15 cellular contexts compared by ENCODE assay signal in the genomic region with DNA sequence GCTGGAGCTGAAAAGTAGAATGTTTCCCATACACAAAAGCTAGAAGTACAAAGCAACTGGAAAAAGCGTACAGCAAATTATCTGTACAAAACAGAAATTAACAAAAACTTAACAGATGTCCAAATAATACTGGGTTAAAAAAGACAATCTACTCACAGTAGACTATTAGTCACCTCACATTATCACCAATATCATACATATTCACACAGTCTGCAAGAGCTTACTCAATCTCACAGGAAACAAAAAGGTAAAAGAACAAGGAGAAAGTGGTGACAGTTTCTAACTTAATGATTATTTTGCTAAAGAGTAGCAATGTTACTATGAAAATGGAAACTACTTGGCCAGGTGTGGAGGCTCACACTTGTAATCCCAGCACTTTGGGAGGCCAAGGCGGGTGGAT. TPM values are rescaled to one million over a fixed set of nuclear protein-coding genes. Genes with fewer than 3 reads are reported as not detected.
DNase-seq lines count a peak whose midpoint lies in the region; ATAC-seq and TF ChIP-seq lines count a peak whose summit lies in the region.
"Had no signal": no experiment of that assay in that cellular context is flagged by ENCODE, and none has a peak within 500 bp of the region (broad histone marks: within the 10 kb centered on the region; RNA-seq: fewer than 3 reads in every experiment).

No MANE protein-coding gene starts in this region.

- WGBS in ovary, 3 donors, result 74 to 86% (median 81%) methylated on average over 2 of the region's 2 CpGs

- TF ChIP-seq CTCF in foreskin keratinocyte (conservative IDR thresholded peaks at IDR 0.05), result no peak
- TF ChIP-seq CTCF in ovary (IDR thresholded peaks at IDR 0.05), result no peak

- H3K9me3 Mint-ChIP-seq in activated naive CD4-positive, alpha-beta T cell treated with anti-CD3 and anti-CD28 coated beads, Interleukin-2, amount 50 U/mL, for 72 hours, result peaks cover 0 to 4% of the 10 kb centered on the region in 2 donors
- H3K9me3 Mint-ChIP-seq in activated CD4-positive, alpha-beta memory T cell treated with anti-CD3 and anti-CD28 coated beads for 36 hours, result no peaks in the 10 kb centered on the region
- H3K9me3 Mint-ChIP-seq in stimulated activated naive CD8-positive, alpha-beta T cell treated with anti-CD3 and anti-CD28 coated beads, Interleukin-15, amount 100 ng/mL, for 72 hours, result peaks cover 4 to 6% of the 10 kb centered on the region in 2 donors

- peaks cover 67% of the 10 kb centered on the region for H3K4me1 Mint-ChIP-seq in activated CD4-positive, alpha-beta memory T cell treated with anti-CD3 and anti-CD28 coated beads for 36 hours (ENCODE audit: low read depth)
- peaks cover 64% of the 10 kb centered on the region for H3K4me1 Mint-ChIP-seq in stimulated activated naive CD8-positive, alpha-beta T cell treated with anti-CD3 and anti-CD28 coated beads, Interleukin-15, amount 100 ng/mL, for 72 hours

- H3K4me3 Mint-ChIP-seq in activated CD4-positive, alpha-beta memory T cell treated with anti-CD3 and anti-CD28 coated beads for 36 hours, result no peak overlapping the region
- peak overlapping the region; percentile 43 to 72 for H3K4me3 Mint-ChIP-seq in stimulated activated naive CD8-positive, alpha-beta T cell treated with anti-CD3 and anti-CD28 coated beads, Interleukin-15, amount 100 ng/mL, for 72 hours

- H3K4me1 ChIP-seq in foreskin keratinocyte, result peaks cover 26% of the 10 kb centered on the region
- peaks cover 13% of the 10 kb centered on the region for H3K4me1 ChIP-seq in ovary (ENCODE audit: insufficient read depth)
- H3K4me1 ChIP-seq: BE2C, SJCRH30 had no signal

- no peak for DNase-seq in activated naive CD4-positive, alpha-beta T cell treated with anti-CD3 and anti-CD28 coated beads, Interleukin-2, amount 50 U/mL, for 72 hours (ENCODE audit: low spot score in 2 of 2)
- no peak for DNase-seq in activated naive CD4-positive, alpha-beta T cell (lab: John Stamatoyannopoulos, UW)
- no peak for DNase-seq in activated CD4-positive, alpha-beta memory T cell treated with anti-CD3 and anti-CD28 coated beads for 36 hours
- no peak for DNase-seq in foreskin keratinocyte
- no peak for DNase-seq in stimulated activated naive CD8-positive, alpha-beta T cell treated with anti-CD3 and anti-CD28 coated beads, Interleukin-15, amount 100 ng/mL, for 72 hours
- DNase-seq in ovary, result no peak
- no peak for DNase-seq in NCI-H2227 (lab: John Stamatoyannopoulos, UW; ENCODE audit: unreplicated experiment)
- DNase-seq: BE2C; effector memory CD4-positive, alpha-beta T cell; HCEC 1CT; NCI-H82; SJCRH30; stimulated activated naive CD4-positive, alpha-beta T cell had no signal

- H3K27me3 Mint-ChIP-seq in activated CD4-positive, alpha-beta memory T cell treated with anti-CD3 and anti-CD28 coated beads for 36 hours, result no peaks in the 10 kb centered on the region
- no peaks in the 10 kb centered on the region for H3K27me3 Mint-ChIP-seq in stimulated activated naive CD8-positive, alpha-beta T cell treated with anti-CD3 and anti-CD28 coated beads, Interleukin-15, amount 100 ng/mL, for 72 hours

- POLR2A ChIA-PET in activated CD4-positive, alpha-beta memory T cell treated with anti-CD3 and anti-CD28 coated beads for 36 hours (lab: Charles Lee), result interaction anchor here (1.1 to 3.3 kb wide), 6 partner anchors 11 to 226 kb away, joined by 3 to 17 read pairs (median 8); partner anchors contain the start of genes CELF1, FNBP4, KBTBD4 and NDUFS3

- CTCF ChIA-PET in activated CD4-positive, alpha-beta memory T cell treated with anti-CD3 and anti-CD28 coated beads for 36 hours (lab: Charles Lee), result interaction anchor here (1.0 to 4.8 kb wide), 3 partner anchors 11 to 26 kb away, joined by 3 to 29 read pairs (median 12); partner anchors contain the start of gene CELF1

- H3K27me3 ChIP-seq in foreskin keratinocyte (no peaks in the 10 kb centered on the region), ovary (no peaks in the 10 kb centered on the region)
- H3K27me3 ChIP-seq: BE2C, SJCRH30 had no signal

- peak overlapping the region; percentile 93 to 96 for H3K27ac Mint-ChIP-seq in activated naive CD4-positive, alpha-beta T cell treated with anti-CD3 and anti-CD28 coated beads, Interleukin-2, amount 50 U/mL, for 72 hours
- peak overlapping the region; percentile 87 for H3K27ac Mint-ChIP-seq in activated CD4-positive, alpha-beta memory T cell treated with anti-CD3 and anti-CD28 coated beads for 36 hours
- H3K27ac Mint-ChIP-seq in stimulated activated naive CD8-positive, alpha-beta T cell treated with anti-CD3 and anti-CD28 coated beads, Interleukin-15, amount 100 ng/mL, for 72 hours, result peak overlapping the region in 1 of 2 donors; percentile 11

- H3K36me3 Mint-ChIP-seq in activated naive CD4-positive, alpha-beta T cell treated with anti-CD3 and anti-CD28 coated beads, Interleukin-2, amount 50 U/mL, for 72 hours, result peaks cover 5 to 11% of the 10 kb centered on the region in 2 donors
- H3K36me3 Mint-ChIP-seq in activated CD4-positive, alpha-beta memory T cell treated with anti-CD3 and anti-CD28 coated beads for 36 hours, result peaks cover 6% of the 10 kb centered on the region

- H3K27ac ChIP-seq in foreskin keratinocyte (peak overlapping the region; percentile 80), ovary (no peak overlapping the region)
- H3K27ac ChIP-seq: parathyroid adenoma, SJCRH30 had no signal

- TF ChIP-seq POLR2A in ovary (IDR thresholded peaks at IDR 0.05), result no peak

- H3K4me3 ChIP-seq in ovary, result no peak overlapping the region
- H3K4me3 ChIP-seq: SJCRH30 had no signal

- no peak for TF ChIP-seq EP300 in ovary (IDR thresholded peaks at IDR 0.05)

- ATAC-seq in activated naive CD4-positive, alpha-beta T cell treated with anti-CD3 and anti-CD28 coated beads, Interleukin-2, amount 50 U/mL, for 72 hours, result peak; percentile 38 to 55
- ATAC-seq in foreskin keratinocyte, result peak; percentile 18
- peak; percentile 53 for ATAC-seq in stimulated activated naive CD8-positive, alpha-beta T cell treated with anti-CD3 and anti-CD28 coated beads, Interleukin-15, amount 100 ng/mL, for 72 hours
- no peak for ATAC-seq in HG02642 (IDR thresholded peaks at IDR 0.05; ENCODE audit: poor library complexity, unreplicated experiment)

- intact Hi-C loops in activated CD4-positive, alpha-beta memory T cell treated with anti-CD3 and anti-CD28 coated beads for 36 hours (cut with micrococcal nuclease), result loop anchor here (2.0 kb wide), 1 partner anchor 16 kb away; no protein-coding TSS in a partner anchor
- intact Hi-C loops in ovary (cut with DNase I), result loop anchor here in 1 of 4 donors (10.0 kb wide), 1 partner anchor 56 kb away; no protein-coding TSS in a partner anchor

- no peaks in the 10 kb centered on the region for H3K9me3 ChIP-seq in ovary
- H3K9me3 ChIP-seq: BE2C, SJCRH30 had no signal

- H3K36me3 ChIP-seq in ovary, result no peaks in the 10 kb centered on the region
- H3K36me3 ChIP-seq: BE2C had no signal

RNA-seq across cellular contexts. Expression of gene CELF1, which starts 11.9 kb away (rescaled TPM):
- 100 to 1,000 TPM; 105 to 128 TPM for total RNA-seq in activated naive CD4-positive, alpha-beta T cell treated with anti-CD3 and anti-CD28 coated beads, Interleukin-2, amount 50 U/mL, for 72 hours
- total RNA-seq in activated CD4-positive, alpha-beta memory T cell treated with anti-CD3 and anti-CD28 coated beads for 36 hours, result 100 to 1,000 TPM; 103 to 115 TPM
- total RNA-seq in foreskin keratinocyte (84.1 and 93.3 TPM in 2 replicates), ovary (100 to 1,000 TPM in 1 of 7 donors, 10 to 100 TPM in 6; 64.0 to 109 (median 74.9) TPM)
- polyA plus RNA-seq in foreskin keratinocyte (26.7 and 28.8 TPM in 2 replicates), ovary (10 to 100 TPM; 25.0 to 48.3 TPM)

RNA-seq across cellular contexts. Expression of gene PTPMT1, which starts 24.3 kb away (rescaled TPM):
- total RNA-seq in activated naive CD4-positive, alpha-beta T cell treated with anti-CD3 and anti-CD28 coated beads, Interleukin-2, amount 50 U/mL, for 72 hours, result 10 to 100 TPM; 20.4 to 37.5 TPM
- 10 to 100 TPM; 45.7 to 47.9 TPM for total RNA-seq in activated CD4-positive, alpha-beta memory T cell treated with anti-CD3 and anti-CD28 coated beads for 36 hours
- total RNA-seq in foreskin keratinocyte (112 and 118 TPM in 2 replicates), ovary (100 to 1,000 TPM in 1 of 7 donors, 10 to 100 TPM in 6; 33.8 to 103 (median 36.7) TPM)
- polyA plus RNA-seq in foreskin keratinocyte (145 and 159 TPM in 2 replicates), ovary (10 to 100 TPM; 51.0 to 60.7 TPM)

RNA-seq across cellular contexts. Expression of gene KBTBD4, which starts 37.7 kb away (rescaled TPM):
- total RNA-seq in activated naive CD4-positive, alpha-beta T cell treated with anti-CD3 and anti-CD28 coated beads, Interleukin-2, amount 50 U/mL, for 72 hours, result 10 to 100 TPM; 22.1 to 25.4 TPM
- total RNA-seq in activated CD4-positive, alpha-beta memory T cell treated with anti-CD3 and anti-CD28 coated beads for 36 hours, result 10 to 100 TPM; 18.7 to 18.8 TPM
- total RNA-seq in foreskin keratinocyte (16.4 and 17.4 TPM in 2 replicates), ovary (10 to 100 TPM; 14.4 to 21.6 (median 17.9) TPM)
- polyA plus RNA-seq in foreskin keratinocyte (10.4 and 11.2 TPM in 2 replicates), ovary (10 to 100 TPM; 19.3 to 23.5 TPM)

RNA-seq across cellular contexts. Expression of gene NDUFS3, which starts 37.8 kb away (rescaled TPM):
- total RNA-seq in activated naive CD4-positive, alpha-beta T cell treated with anti-CD3 and anti-CD28 coated beads, Interleukin-2, amount 50 U/mL, for 72 hours, result 100 to 1,000 TPM; 128 to 158 TPM
- 10 to 100 TPM; 94.0 to 94.4 TPM for total RNA-seq in activated CD4-positive, alpha-beta memory T cell treated with anti-CD3 and anti-CD28 coated beads for 36 hours
- total RNA-seq in foreskin keratinocyte (109 and 112 TPM in 2 replicates), ovary (10 to 100 TPM; 40.8 to 73.2 (median 60.2) TPM)
- polyA plus RNA-seq in foreskin keratinocyte (147 and 149 TPM in 2 replicates), ovary (10 to 100 TPM; 61.4 to 76.9 TPM)

RNA-seq across cellular contexts. Expression of gene FAM180B, which starts 45.4 kb away (rescaled TPM):
- total RNA-seq in activated naive CD4-positive, alpha-beta T cell treated with anti-CD3 and anti-CD28 coated beads, Interleukin-2, amount 50 U/mL, for 72 hours, result under 1 TPM in 1 of 2 donors, not detected in 1; 0.18 TPM
- not detected for total RNA-seq in activated CD4-positive, alpha-beta memory T cell treated with anti-CD3 and anti-CD28 coated beads for 36 hours
- total RNA-seq in foreskin keratinocyte (not detected in 2 replicates), ovary (not detected)
- polyA plus RNA-seq in foreskin keratinocyte (not detected in 2 replicates), ovary (under 1 TPM in 1 of 2 donors, not detected in 1; 0.62 TPM)
